Comparison of ENCODE assay signal across 8 cellular contexts in the genomic region with DNA sequence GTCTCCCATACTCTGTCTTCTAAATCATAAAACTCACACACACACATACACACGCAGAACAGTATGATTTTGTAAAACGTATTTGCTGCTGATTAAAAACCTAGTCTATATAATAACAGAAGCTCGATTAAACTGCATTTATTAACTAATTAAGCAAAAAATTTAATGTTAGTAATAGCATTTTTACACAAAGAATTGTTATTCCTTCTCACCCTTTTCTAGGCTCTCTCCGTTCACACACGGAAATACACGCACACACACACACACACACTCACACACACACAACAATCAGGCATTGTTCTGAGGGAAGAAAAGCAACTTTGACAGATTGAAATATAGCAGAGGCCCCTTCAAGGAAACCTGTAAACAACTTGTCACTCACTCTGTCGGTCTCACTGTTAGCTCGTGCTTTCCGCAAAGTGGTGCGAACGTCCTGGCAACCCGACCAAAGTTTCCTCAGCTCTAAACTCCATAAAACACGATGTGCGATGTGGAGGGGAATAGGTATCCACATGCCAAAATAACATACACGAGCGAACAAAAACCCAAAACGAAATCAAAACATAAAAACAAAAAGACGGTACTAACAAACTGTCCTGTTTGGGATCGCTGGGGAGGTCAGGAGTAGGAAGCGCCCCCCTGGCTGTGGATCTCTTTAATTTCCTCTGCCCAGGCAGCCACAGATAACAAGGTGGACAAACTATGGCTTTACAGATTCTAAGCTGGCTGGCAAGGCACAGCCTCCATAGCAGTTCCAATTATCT. TPM values are rescaled to one million over a fixed set of nuclear protein-coding genes. Genes with fewer than 3 reads are reported as not detected.
A peak's percentile ranks its signal among the peaks of the same experiment; 100 is the strongest.
DNase-seq lines count a peak whose midpoint lies in the region; ATAC-seq, FAIRE-seq and TF ChIP-seq lines count a peak whose summit lies in the region.

No MANE protein-coding gene starts in this region.

- no peaks in the 10 kb centered on the region for H3K9me3 ChIP-seq in astrocyte (ENCODE audit: insufficient read depth, low read depth, low read length)
- H3K9me3 ChIP-seq in sigmoid colon: no peaks in the 10 kb centered on the region

- TF ChIP-seq CTCF in astrocyte (IDR thresholded peaks at IDR 0.05; ENCODE audit: insufficient read depth, low read depth, low read length): no peak
- TF ChIP-seq CTCF in sigmoid colon (IDR thresholded peaks at IDR 0.05): peak in 1 of 4 experiments; percentile 8

- no peak for TF ChIP-seq EP300 in sigmoid colon (IDR thresholded peaks at IDR 0.05)

- H3K27ac ChIP-seq in astrocyte (ENCODE audit: low read depth, low read length) (no peak overlapping the region), sigmoid colon (peak overlapping the region in 2 of 4 donors; percentile 13 to 15)

- no peaks in the 10 kb centered on the region for H3K27me3 Mint-ChIP-seq in astrocyte (ENCODE audit: low read depth, unreplicated experiment)

- CTCF ChIA-PET in HEK293T (lab: Yijun Ruan, JAX): interaction anchor here (0.7 kb wide), 1 partner anchor 753 kb away, joined by 3 read pairs; no protein-coding TSS in a partner anchor

- WGBS in sigmoid colon, 2 donors: 2 to 4% methylated on average over 20 of the region's 20 CpGs

- DNase-seq in HEK293T (ENCODE audit: extremely low spot score) (peak; percentile 17), astrocyte (ENCODE audit: low read depth) (peak; percentile 19), sigmoid colon (no peak), HTR-8/SVneo (ENCODE audit: insufficient read length, low spot score) (no peak), LoVo (ENCODE audit: low spot score) (no peak)
- DNase-seq in stimulated activated CD8-positive, alpha-beta memory T cell treated with anti-CD3 and anti-CD28 coated beads, Interleukin-4, amount 100 ng/mL, for 48 hours: no peak

- H3K4me3 ChIP-seq in astrocyte (ENCODE audit: insufficient read depth, low read depth, low read length) (peak overlapping the region; percentile 76), iPS-11a (ENCODE audit: low read depth, low read length) (peak overlapping the region; percentile 43), sigmoid colon (peak overlapping the region; percentile 15 to 48 (median 48))

- H3K36me3 Mint-ChIP-seq in astrocyte (ENCODE audit: low read depth, unreplicated experiment): no peaks in the 10 kb centered on the region

- H2AFZ ChIP-seq in astrocyte (ENCODE audit: low read depth, low read length): peak overlapping the region; percentile 69

- H3K4me1 ChIP-seq in astrocyte (ENCODE audit: insufficient read depth, low read length) (peaks cover 11% of the 10 kb centered on the region), sigmoid colon (peaks cover 0 to 16% (median 8%) of the 10 kb centered on the region in 4 donors)

- H3K36me3 ChIP-seq in astrocyte (ENCODE audit: insufficient read depth, low read length): no peaks in the 10 kb centered on the region
- no peaks in the 10 kb centered on the region for H3K36me3 ChIP-seq in sigmoid colon

- no peak for TF ChIP-seq POLR2A in sigmoid colon (IDR thresholded peaks at IDR 0.05)

- no peaks in the 10 kb centered on the region for H4K20me1 ChIP-seq in astrocyte (ENCODE audit: insufficient read depth, low read length)

- H3K9me3 Mint-ChIP-seq in astrocyte (ENCODE audit: unreplicated experiment): no peaks in the 10 kb centered on the region

- peaks cover 18% of the 10 kb centered on the region for H3K4me1 Mint-ChIP-seq in astrocyte (ENCODE audit: low read depth, unreplicated experiment)

- no peak overlapping the region for H3K27ac Mint-ChIP-seq in astrocyte (ENCODE audit: unreplicated experiment)

- no peaks in the 10 kb centered on the region for H3K79me2 ChIP-seq in astrocyte (ENCODE audit: insufficient read depth, low read length)

- intact Hi-C loops in sigmoid colon (cut with DNase I): no loop called here

- H3K27me3 ChIP-seq in astrocyte (ENCODE audit: insufficient read depth, low read length): peaks cover 6% of the 10 kb centered on the region
- peaks cover 0 to 10% (median 0%) of the 10 kb centered on the region in 3 donors for H3K27me3 ChIP-seq in sigmoid colon

- peak overlapping the region; percentile 99 for H3K4me2 ChIP-seq in astrocyte (ENCODE audit: low read length)

- FAIRE-seq in astrocyte (lab: Jason Lieb, UNC): no peak
- FAIRE-seq in HTR-8/SVneo (lab: Jason Lieb, UNC): no peak

- ATAC-seq in GM21515 (IDR thresholded peaks at IDR 0.05; ENCODE audit: unreplicated experiment): no peak

- POLR2A ChIA-PET in HEK293T (lab: Yijun Ruan, JAX): no interaction called here

- peak overlapping the region; percentile 77 for H3K9ac ChIP-seq in astrocyte (ENCODE audit: low read length)

- no peak overlapping the region for H3K4me3 Mint-ChIP-seq in astrocyte (ENCODE audit: unreplicated experiment)

TF ChIP-seq in HEK293T, 16 proteins besides CTCF, POLR2A, EP300 and RAD21:
- TF ChIP-seq, protein P1, sequence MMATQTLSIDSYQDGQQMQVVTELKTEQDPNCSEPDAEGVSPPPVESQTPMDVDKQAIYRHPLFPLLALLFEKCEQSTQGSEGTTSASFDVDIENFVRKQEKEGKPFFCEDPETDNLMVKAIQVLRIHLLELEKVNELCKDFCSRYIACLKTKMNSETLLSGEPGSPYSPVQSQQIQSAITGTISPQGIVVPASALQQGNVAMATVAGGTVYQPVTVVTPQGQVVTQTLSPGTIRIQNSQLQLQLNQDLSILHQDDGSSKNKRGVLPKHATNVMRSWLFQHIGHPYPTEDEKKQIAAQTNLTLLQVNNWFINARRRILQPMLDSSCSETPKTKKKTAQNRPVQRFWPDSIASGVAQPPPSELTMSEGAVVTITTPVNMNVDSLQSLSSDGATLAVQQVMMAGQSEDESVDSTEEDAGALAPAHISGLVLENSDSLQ (IDR thresholded peaks at IDR 0.05): peak; percentile 76
- no peak for TF ChIP-seq TARDBP (IDR thresholded peaks at IDR 0.05)

RNA-seq across cellular contexts. Expression of a gene that starts 0.7 kb away (rescaled TPM):
- total RNA-seq in astrocyte: 13.7 and 14.1 TPM in 2 replicates
- 10 to 100 TPM in 3 of 4 donors, 1 to 10 TPM in 1; 9.4 to 16.3 (median 12.0) TPM for total RNA-seq in sigmoid colon
- under 1 TPM; 0.23 to 0.80 (median 0.60) TPM for polyA plus RNA-seq in sigmoid colon

Comparison
In these comparisons a context has a peak if more than half of its experiments do, and no peak if none do; other contexts are left out.
1. DNase-seq: peak in HEK293T (single experiment) and astrocyte (single experiment); none in sigmoid colon (single experiment), HTR-8/SVneo (single experiment), LoVo (single experiment) and stimulated activated CD8-positive, alpha-beta memory T cell treated with anti-CD3 and anti-CD28 coated beads, Interleukin-4, amount 100 ng/mL, for 48 hours (single experiment).
2. Peak in every context shown above with its lines, with median percentiles within 50 percentile points of each other: H3K4me3 ChIP-seq.